Comparison of ENCODE assay signal across 33 cellular contexts in genomic region chr13:33784738-33785137, GRCh38.
"Had no signal": no experiment of that assay in that cellular context is flagged by ENCODE, and none has a peak within 500 bp of the region (broad histone marks: within the 10 kb centered on the region; RNA-seq: fewer than 3 reads in every experiment).

No MANE protein-coding gene starts in this region.

- H3K27me3 ChIP-seq: adrenal gland, body of pancreas, brain microvascular endothelial cell, breast epithelium had no signal

- ATAC-seq: activated CD8-positive, alpha-beta T cell treated with anti-CD3 and anti-CD28 coated beads for 36 hours; activated naive CD4-positive, alpha-beta T cell treated with anti-CD3 and anti-CD28 coated beads, Interleukin-2, amount 50 U/mL, for 72 hours; activated T-cell treated with anti-CD3 and anti-CD28 coated beads, Interleukin-2, amount 50 U/mL, for 4 hours; activated T-cell treated with anti-CD3 and anti-CD28 coated beads, Interleukin-2, amount 50 U/mL, for 72 hours; activated T-helper 17 cell treated with anti-CD3 and anti-CD28 coated beads, Interleukin-2, amount 50 U/mL, for 72 hours had no signal

- DNase-seq: activated CD4-positive, alpha-beta memory T cell treated with anti-CD3 and anti-CD28 coated beads for 36 hours; activated CD4-positive, alpha-beta T cell treated with anti-CD3 and anti-CD28 coated beads for 4 hours; activated CD4-positive, alpha-beta T cell treated with anti-CD3 and anti-CD28 coated beads, Interleukin-2, amount 10 ng/mL, durations not matched to agents 24 days and 14 days; activated CD4-positive, alpha-beta T cell treated with anti-CD3 and anti-CD28 coated beads, Interleukin-2, amount 50 U/mL, for 1 hour; activated CD4-positive, alpha-beta T cell treated with anti-CD3 and anti-CD28 coated beads, Interleukin-2, amount 50 U/mL, for 4 hours; activated CD4-positive, CD25-positive, alpha-beta regulatory T cell treated with anti-CD3 and anti-CD28 coated beads, Interleukin-2, amount 50 U/mL, for 72 hours; activated CD8-positive, alpha-beta memory T cell treated with anti-CD3 and anti-CD28 coated beads, Interleukin-2, amount 50 U/mL, for 4 hours; activated CD8-positive, alpha-beta T cell treated with anti-CD3 and anti-CD28 coated beads for 36 hours; activated effector memory CD4-positive, alpha-beta T cell treated with anti-CD3 and anti-CD28 coated beads, Interleukin-2, amount 50 U/mL, for 16 hours; activated gamma-delta T cell treated with Interleukin-2 at 50 U/mL for 16 hours; activated naive CD4-positive, alpha-beta T cell; activated naive CD4-positive, alpha-beta T cell treated with anti-CD3 and anti-CD28 coated beads for 36 hours; activated naive CD4-positive, alpha-beta T cell treated with anti-CD3 and anti-CD28 coated beads, Interleukin-2, amount 50 U/mL, for 16 hours; activated naive CD8-positive, alpha-beta T cell treated with anti-CD3 and anti-CD28 coated beads for 36 hours; activated T-cell treated with anti-CD3 and anti-CD28 coated beads for 4 hours; activated T-cell treated with anti-CD3 and anti-CD28 coated beads, Interleukin-2, amount 50 U/mL, for 1 hour; activated T-cell treated with anti-CD3 and anti-CD28 coated beads, Interleukin-2, amount 50 U/mL, for 4 hours; activated T-cell treated with anti-CD3 and anti-CD28 coated beads, Interleukin-2, amount 50 U/mL, for 72 hours; adrenal gland; amniotic stem cell; aorta; brain microvascular endothelial cell; central memory CD4-positive, alpha-beta T cell; T-helper 2 cell; T-helper 9 cell had no signal

- H3K27ac ChIP-seq: adrenal gland, body of pancreas, brain microvascular endothelial cell, breast epithelium, VCaP had no signal

- H3K36me3 ChIP-seq: adrenal gland, brain microvascular endothelial cell, breast epithelium had no signal

- H3K4me3 ChIP-seq: adrenal gland, body of pancreas, breast epithelium had no signal

- H3K9me3 ChIP-seq: adrenal gland, body of pancreas, breast epithelium had no signal

- FAIRE-seq: astrocyte, colon, TTC549 had no signal

- H3K4me1 ChIP-seq: body of pancreas, breast epithelium had no signal
